Comparison of ENCODE assay signal across 1 cellular context in the genomic region with DNA sequence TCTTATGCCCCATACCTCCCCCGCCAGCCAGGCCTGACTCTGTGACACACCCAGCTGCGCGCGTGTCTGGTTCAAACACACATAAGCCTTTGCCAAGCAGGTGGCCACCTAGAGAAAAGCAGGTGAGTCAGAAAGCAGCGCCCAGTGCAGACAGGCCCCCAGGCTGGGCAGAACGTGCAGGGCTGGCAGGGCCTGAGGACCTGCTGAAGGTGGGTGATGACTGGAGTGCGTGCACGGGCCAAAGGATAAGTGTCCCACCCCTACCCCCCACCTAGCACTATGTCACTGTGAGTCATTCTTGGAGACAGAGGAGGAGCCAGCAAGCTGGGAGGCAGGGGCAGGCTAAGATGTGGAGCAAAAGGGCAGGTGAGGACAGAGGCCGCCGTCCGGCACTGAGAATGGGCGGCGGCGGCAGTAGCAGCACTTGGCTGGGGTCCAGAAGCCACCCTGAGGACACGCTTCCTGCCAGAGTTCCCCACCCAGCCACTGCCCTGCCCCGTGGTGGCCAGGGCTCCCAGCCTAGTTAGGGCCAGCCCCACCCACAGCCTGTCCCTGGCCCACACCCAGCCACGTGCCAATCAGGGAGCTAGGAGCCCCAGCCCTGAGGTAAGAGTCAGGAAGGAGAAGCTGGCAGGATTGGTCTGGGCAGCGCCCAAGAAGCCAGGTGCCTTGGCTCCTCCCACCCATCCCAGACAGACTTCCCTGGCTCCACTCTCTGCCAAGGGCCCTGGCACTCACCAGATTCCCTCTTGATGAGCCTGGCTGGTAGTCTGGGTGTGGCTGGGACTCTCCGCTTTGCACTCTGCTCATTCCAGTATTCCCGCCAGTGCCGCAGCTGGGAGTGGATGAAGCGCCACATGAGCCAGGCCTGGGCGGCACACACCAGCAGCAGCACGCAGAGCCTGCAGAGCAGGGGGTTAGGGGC.
TF ChIP-seq lines count a peak whose summit lies in the region.

No MANE protein-coding gene starts in this region.

TF ChIP-seq in HepG2, 621 proteins besides CTCF, POLR2A, EP300 and RAD21 (continued from another document):
- TF ChIP-seq, protein P1, sequence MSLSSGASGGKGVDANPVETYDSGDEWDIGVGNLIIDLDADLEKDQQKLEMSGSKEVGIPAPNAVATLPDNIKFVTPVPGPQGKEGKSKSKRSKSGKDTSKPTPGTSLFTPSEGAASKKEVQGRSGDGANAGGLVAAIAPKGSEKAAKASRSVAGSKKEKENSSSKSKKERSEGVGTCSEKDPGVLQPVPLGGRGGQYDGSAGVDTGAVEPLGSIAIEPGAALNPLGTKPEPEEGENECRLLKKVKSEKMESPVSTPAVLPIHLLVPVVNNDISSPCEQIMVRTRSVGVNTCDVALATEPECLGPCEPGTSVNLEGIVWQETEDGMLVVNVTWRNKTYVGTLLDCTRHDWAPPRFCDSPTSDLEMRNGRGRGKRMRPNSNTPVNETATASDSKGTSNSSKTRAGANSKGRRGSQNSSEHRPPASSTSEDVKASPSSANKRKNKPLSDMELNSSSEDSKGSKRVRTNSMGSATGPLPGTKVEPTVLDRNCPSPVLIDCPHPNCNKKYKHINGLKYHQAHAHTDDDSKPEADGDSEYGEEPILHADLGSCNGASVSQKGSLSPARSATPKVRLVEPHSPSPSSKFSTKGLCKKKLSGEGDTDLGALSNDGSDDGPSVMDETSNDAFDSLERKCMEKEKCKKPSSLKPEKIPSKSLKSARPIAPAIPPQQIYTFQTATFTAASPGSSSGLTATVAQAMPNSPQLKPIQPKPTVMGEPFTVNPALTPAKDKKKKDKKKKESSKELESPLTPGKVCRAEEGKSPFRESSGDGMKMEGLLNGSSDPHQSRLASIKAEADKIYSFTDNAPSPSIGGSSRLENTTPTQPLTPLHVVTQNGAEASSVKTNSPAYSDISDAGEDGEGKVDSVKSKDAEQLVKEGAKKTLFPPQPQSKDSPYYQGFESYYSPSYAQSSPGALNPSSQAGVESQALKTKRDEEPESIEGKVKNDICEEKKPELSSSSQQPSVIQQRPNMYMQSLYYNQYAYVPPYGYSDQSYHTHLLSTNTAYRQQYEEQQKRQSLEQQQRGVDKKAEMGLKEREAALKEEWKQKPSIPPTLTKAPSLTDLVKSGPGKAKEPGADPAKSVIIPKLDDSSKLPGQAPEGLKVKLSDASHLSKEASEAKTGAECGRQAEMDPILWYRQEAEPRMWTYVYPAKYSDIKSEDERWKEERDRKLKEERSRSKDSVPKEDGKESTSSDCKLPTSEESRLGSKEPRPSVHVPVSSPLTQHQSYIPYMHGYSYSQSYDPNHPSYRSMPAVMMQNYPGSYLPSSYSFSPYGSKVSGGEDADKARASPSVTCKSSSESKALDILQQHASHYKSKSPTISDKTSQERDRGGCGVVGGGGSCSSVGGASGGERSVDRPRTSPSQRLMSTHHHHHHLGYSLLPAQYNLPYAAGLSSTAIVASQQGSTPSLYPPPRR (CRISPR knock-in tag; IDR thresholded peaks at IDR 0.05; ENCODE audit: borderline replicate concordance): no peak
- TF ChIP-seq BHLHE40 (IDR thresholded peaks at IDR 0.05; ENCODE audit: low read length) (no peak), ZBTB38 (CRISPR knock-in tag; IDR thresholded peaks at IDR 0.05) (0 out of 2 replicates have a peak, but pooled peaks have one; percentile 12)
